19 cellular contexts compared by ENCODE assay signal in the genomic region with DNA sequence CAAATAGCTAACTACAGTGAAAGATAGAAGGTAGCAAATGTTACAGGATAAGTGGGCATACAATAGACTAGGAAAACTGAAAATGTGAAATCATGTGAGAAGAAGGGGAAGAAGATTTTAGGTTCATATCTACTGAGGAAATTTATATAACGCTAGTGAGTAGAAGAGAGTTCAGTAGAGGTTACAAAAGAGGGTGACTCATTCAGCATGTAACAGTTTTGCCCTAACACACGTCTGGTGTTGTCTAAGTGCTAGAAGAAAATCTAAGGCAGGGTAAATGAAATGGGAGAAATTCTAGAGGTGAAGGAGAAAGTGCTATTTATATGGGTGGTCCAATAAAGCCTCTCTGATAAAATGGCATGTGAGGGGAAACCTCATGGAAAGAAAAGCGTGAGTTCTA.
"Had no signal": no experiment of that assay in that cellular context is flagged by ENCODE, and none has a peak within 500 bp of the region (broad histone marks: within the 10 kb centered on the region; RNA-seq: fewer than 3 reads in every experiment).

No MANE protein-coding gene starts in this region.

- H3K4me3 ChIP-seq: colonic mucosa, esophagus squamous epithelium, skin epidermis, transverse colon had no signal

- DNase-seq: activated CD4-positive, alpha-beta T cell treated with anti-CD3 and anti-CD28 coated beads for 1 hour; activated CD4-positive, alpha-beta T cell treated with anti-CD3 and anti-CD28 coated beads, Interleukin-2, amount 50 U/mL, for 4 hours; activated naive CD4-positive, alpha-beta T cell; activated T-cell treated with anti-CD3 and anti-CD28 coated beads for 4 hours; caudate nucleus; colonic mucosa; esophagus squamous epithelium; foreskin fibroblast; hypothalamus; nucleus accumbens; posterior cingulate gyrus; right cardiac atrium; stimulated activated CD4-positive, alpha-beta T cell treated with anti-CD3 and anti-CD28 coated beads, Interleukin-4, amount 100 ng/mL, for 4 hours; stimulated activated CD8-positive, alpha-beta memory T cell treated with anti-CD3 and anti-CD28 coated beads, Interleukin-4, amount 100 ng/mL, for 48 hours; stimulated activated naive CD8-positive, alpha-beta T cell treated with anti-CD3 and anti-CD28 coated beads, Interleukin-15, Interleukin-2, amounts not matched to agents 100 U/mL and 50 U/mL, for 24 hours; T1000; transverse colon had no signal

- H3K36me3 ChIP-seq: colonic mucosa, esophagus squamous epithelium, transverse colon had no signal

- FAIRE-seq: endometrium had no signal

- H3K27me3 ChIP-seq: colonic mucosa, esophagus squamous epithelium, transverse colon had no signal
